Comparison of ENCODE assay signal across 8 cellular contexts in genomic region chr21:35226960-35227741, GRCh38.
DNase-seq lines count a peak whose midpoint lies in the region; ATAC-seq and TF ChIP-seq lines count a peak whose summit lies in the region.

No MANE protein-coding gene starts in this region.

- CTCF ChIA-PET in activated B cell treated with CpG ODN at 0.5 μM for 24 hours (lab: Charles Lee), result interaction anchor here (0.7 to 1.2 kb wide), 5 partner anchors 37 to 481 kb away, joined by 3 to 4 read pairs (median 3); no protein-coding TSS in a partner anchor

- H3K27me3 ChIP-seq in Karpas-422 (ENCODE audit: low read length), result no peaks in the 10 kb centered on the region

- H3K9me2 ChIP-seq in Karpas-422 (replicated peaks; ENCODE audit: insufficient read depth, low read length), result no peaks in the 10 kb centered on the region

- intact Hi-C loops in activated B cell treated with CpG ODN at 0.5 μM for 24 hours (cut with micrococcal nuclease), result loop anchor here (1.0 to 5.0 kb wide), 9 partner anchors 9 to 339 kb away; no protein-coding TSS in a partner anchor

- no peaks in the 10 kb centered on the region for H3K9me3 ChIP-seq in Karpas-422 (ENCODE audit: low read length)

- peak overlapping the region; percentile 42; the same call in 1 of the 2 replicates for H3K4me3 ChIP-seq in Karpas-422 (ENCODE audit: low read length)

- peak overlapping the region; percentile 96 for H3K27ac ChIP-seq in Karpas-422 (ENCODE audit: low read length)

- no peaks in the 10 kb centered on the region for H3K9me3 Mint-ChIP-seq in activated B cell treated with CpG ODN at 0.5 μM for 24 hours
- H3K9me3 Mint-ChIP-seq in progenitor cell of endocrine pancreas (ENCODE audit: low read depth), result no peaks in the 10 kb centered on the region
- H3K9me3 Mint-ChIP-seq in mesothelial cell of epicardium, result no peaks in the 10 kb centered on the region

- peaks cover under 1% of the 10 kb centered on the region for H3K27me3 Mint-ChIP-seq in activated B cell treated with CpG ODN at 0.5 μM for 24 hours
- H3K27me3 Mint-ChIP-seq in progenitor cell of endocrine pancreas, result no peaks in the 10 kb centered on the region
- no peaks in the 10 kb centered on the region for H3K27me3 Mint-ChIP-seq in mesothelial cell of epicardium (ENCODE audit: low read depth)

- H3K4me3 Mint-ChIP-seq in activated B cell treated with CpG ODN at 0.5 μM for 24 hours (peak overlapping the region; percentile 68), progenitor cell of endocrine pancreas (ENCODE audit: low read depth) (no peak overlapping the region), mesothelial cell of epicardium (no peak overlapping the region)

- H3K9ac ChIP-seq in Karpas-422 (ENCODE audit: low read length), result peak overlapping the region; percentile 43

- no peak overlapping the region for H2AFZ ChIP-seq in Karpas-422 (ENCODE audit: low read length)

- H3K36me3 ChIP-seq in Karpas-422 (ENCODE audit: insufficient read depth, low read length), result no peaks in the 10 kb centered on the region

- no peaks in the 10 kb centered on the region for H3K79me2 ChIP-seq in Karpas-422 (ENCODE audit: low read length)

- H3K36me3 Mint-ChIP-seq in activated B cell treated with CpG ODN at 0.5 μM for 24 hours (ENCODE audit: low read depth) (no peaks in the 10 kb centered on the region), progenitor cell of endocrine pancreas (ENCODE audit: insufficient read depth) (no peaks in the 10 kb centered on the region), mesothelial cell of epicardium (no peaks in the 10 kb centered on the region)

- H3K27ac Mint-ChIP-seq in activated B cell treated with CpG ODN at 0.5 μM for 24 hours (peak overlapping the region; percentile 87), progenitor cell of endocrine pancreas (peak overlapping the region; percentile 77), mesothelial cell of epicardium (no peak overlapping the region)

- peaks cover 44% of the 10 kb centered on the region for H3K4me1 Mint-ChIP-seq in activated B cell treated with CpG ODN at 0.5 μM for 24 hours
- H3K4me1 Mint-ChIP-seq in progenitor cell of endocrine pancreas (ENCODE audit: low read depth), result peaks cover 17% of the 10 kb centered on the region
- peaks cover 12% of the 10 kb centered on the region for H3K4me1 Mint-ChIP-seq in mesothelial cell of epicardium

- POLR2A ChIA-PET in activated B cell treated with CpG ODN at 0.5 μM for 24 hours (lab: Charles Lee), result interaction anchor here (0.6 to 2.1 kb wide), 13 partner anchors 18 to 339 kb away, joined by 3 to 36 read pairs (median 6); no protein-coding TSS in a partner anchor

- H4K20me1 ChIP-seq in Karpas-422 (ENCODE audit: insufficient read depth, low read depth, low read length), result no peaks in the 10 kb centered on the region

- peak overlapping the region; percentile 59 for H3K4me2 ChIP-seq in Karpas-422 (ENCODE audit: low read depth, low read length, poor library complexity, severe bottlenecking)

- DNase-seq in GM13977 (ENCODE audit: low spot score), result peak; percentile 24
- DNase-seq in Karpas-422, result peak; percentile 91
- DNase-seq in activated B cell treated with CpG ODN at 0.5 μM for 24 hours, result no peak
- DNase-seq in progenitor cell of endocrine pancreas (ENCODE audit: low spot score, unreplicated experiment), result no peak
- no peak for DNase-seq in iPS-NIHi7 (ENCODE audit: extremely low spot score)
- no peak for DNase-seq in DMS 273 (lab: John Stamatoyannopoulos, UW; ENCODE audit: unreplicated experiment)
- no peak for DNase-seq in mesothelial cell of epicardium (ENCODE audit: low spot score in 2 of 2, unreplicated experiment in 2 of 2)

- no peak for TF ChIP-seq CTCF in GM13977 (IDR thresholded peaks at IDR 0.05; ENCODE audit: extremely low read depth, insufficient read depth, missing control alignments)
- TF ChIP-seq CTCF in activated B cell treated with CpG ODN at 0.5 μM for 24 hours (IDR thresholded peaks at IDR 0.05), result no peak
- TF ChIP-seq CTCF in progenitor cell of endocrine pancreas (IDR thresholded peaks at IDR 0.05; ENCODE audit: unreplicated experiment), result no peak
- no peak for TF ChIP-seq CTCF in mesothelial cell of epicardium (IDR thresholded peaks at IDR 0.05; ENCODE audit: unreplicated experiment)

- peak; percentile 64 for ATAC-seq in GM21576 (IDR thresholded peaks at IDR 0.05; ENCODE audit: unreplicated experiment)
- ATAC-seq in activated B cell treated with CpG ODN at 0.5 μM for 24 hours (ENCODE audit: low read depth), result peak; percentile 86

- H3K4me1 ChIP-seq in Karpas-422 (ENCODE audit: low read length), result peaks cover 68% of the 10 kb centered on the region

- in situ Hi-C loops in GM13977 (cut with MboI; ENCODE audit: low pct_unique_long_range_greater_than_20kb, low sequenced_read_pairs, unreplicated experiment), result no loop called here

Comparison
In these comparisons a context has a peak if more than half of its experiments do, and no peak if none do; other contexts are left out.
1. DNase-seq: peak in GM13977 (single experiment) and Karpas-422 (single experiment); none in activated B cell treated with CpG ODN at 0.5 μM for 24 hours (single experiment), progenitor cell of endocrine pancreas (single experiment), iPS-NIHi7 (single experiment), DMS 273 (single experiment) and mesothelial cell of epicardium (0 of 2).